ENCODE assay signal across 2 cellular contexts in the genomic region with DNA sequence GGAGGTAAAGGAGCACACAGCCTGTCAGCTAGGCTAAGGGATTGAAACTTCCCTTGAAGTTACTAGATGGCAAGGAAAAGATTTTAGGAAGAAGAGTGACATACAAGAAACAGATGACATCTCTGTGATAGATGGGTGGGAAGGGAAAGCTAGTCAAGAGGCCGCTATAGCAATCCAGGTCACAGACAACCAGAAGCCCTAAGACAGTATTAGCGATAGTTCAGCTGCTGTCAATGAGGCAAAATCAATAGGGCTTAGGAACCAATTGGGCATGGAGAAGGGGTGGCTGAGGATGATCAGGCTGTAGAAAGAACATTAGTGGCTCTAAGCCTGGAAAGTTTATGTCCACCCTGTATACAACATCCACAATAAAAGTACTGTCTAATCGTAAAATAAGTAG.
TF ChIP-seq lines count a peak whose summit lies in the region.

No MANE protein-coding gene starts in this region.

TF ChIP-seq in HepG2, 621 proteins besides CTCF, POLR2A, EP300 and RAD21:
- TF ChIP-seq SP2 (CRISPR knock-in tag; IDR thresholded peaks at IDR 0.05) (no peak), MATR3 (CRISPR knock-in tag; IDR thresholded peaks at IDR 0.05) (no peak), NFRKB (IDR thresholded peaks at IDR 0.05) (no peak), REL (CRISPR knock-in tag; conservative IDR thresholded peaks at IDR 0.05) (no peak), ZNF333 (CRISPR knock-in tag; IDR thresholded peaks at IDR 0.05; ENCODE audit: borderline replicate concordance) (no peak), ZNF614 (CRISPR knock-in tag; IDR thresholded peaks at IDR 0.05; ENCODE audit: borderline replicate concordance) (no peak), ZSCAN25 (CRISPR knock-in tag; IDR thresholded peaks at IDR 0.05) (no peak), RERE (CRISPR knock-in tag; IDR thresholded peaks at IDR 0.05; ENCODE audit: low read depth) (no peak), SMARCC2 (IDR thresholded peaks at IDR 0.05) (no peak), MIXL1 (CRISPR knock-in tag; IDR thresholded peaks at IDR 0.05) (no peak)
- TF ChIP-seq, protein P1, sequence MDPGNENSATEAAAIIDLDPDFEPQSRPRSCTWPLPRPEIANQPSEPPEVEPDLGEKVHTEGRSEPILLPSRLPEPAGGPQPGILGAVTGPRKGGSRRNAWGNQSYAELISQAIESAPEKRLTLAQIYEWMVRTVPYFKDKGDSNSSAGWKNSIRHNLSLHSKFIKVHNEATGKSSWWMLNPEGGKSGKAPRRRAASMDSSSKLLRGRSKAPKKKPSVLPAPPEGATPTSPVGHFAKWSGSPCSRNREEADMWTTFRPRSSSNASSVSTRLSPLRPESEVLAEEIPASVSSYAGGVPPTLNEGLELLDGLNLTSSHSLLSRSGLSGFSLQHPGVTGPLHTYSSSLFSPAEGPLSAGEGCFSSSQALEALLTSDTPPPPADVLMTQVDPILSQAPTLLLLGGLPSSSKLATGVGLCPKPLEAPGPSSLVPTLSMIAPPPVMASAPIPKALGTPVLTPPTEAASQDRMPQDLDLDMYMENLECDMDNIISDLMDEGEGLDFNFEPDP (CRISPR knock-in tag; conservative IDR thresholded peaks at IDR 0.05) = no peak
- TF ChIP-seq, protein P2, sequence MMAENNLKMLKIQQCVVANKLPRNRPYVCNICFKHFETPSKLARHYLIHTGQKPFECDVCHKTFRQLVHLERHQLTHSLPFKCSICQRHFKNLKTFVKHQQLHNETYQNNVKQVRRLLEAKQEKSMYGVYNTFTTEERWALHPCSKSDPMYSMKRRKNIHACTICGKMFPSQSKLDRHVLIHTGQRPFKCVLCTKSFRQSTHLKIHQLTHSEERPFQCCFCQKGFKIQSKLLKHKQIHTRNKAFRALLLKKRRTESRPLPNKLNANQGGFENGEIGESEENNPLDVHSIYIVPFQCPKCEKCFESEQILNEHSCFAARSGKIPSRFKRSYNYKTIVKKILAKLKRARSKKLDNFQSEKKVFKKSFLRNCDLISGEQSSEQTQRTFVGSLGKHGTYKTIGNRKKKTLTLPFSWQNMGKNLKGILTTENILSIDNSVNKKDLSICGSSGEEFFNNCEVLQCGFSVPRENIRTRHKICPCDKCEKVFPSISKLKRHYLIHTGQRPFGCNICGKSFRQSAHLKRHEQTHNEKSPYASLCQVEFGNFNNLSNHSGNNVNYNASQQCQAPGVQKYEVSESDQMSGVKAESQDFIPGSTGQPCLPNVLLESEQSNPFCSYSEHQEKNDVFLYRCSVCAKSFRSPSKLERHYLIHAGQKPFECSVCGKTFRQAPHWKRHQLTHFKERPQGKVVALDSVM (CRISPR knock-in tag; IDR thresholded peaks at IDR 0.05) = no peak

TF ChIP-seq in GM23338, 12 proteins besides CTCF, POLR2A, EP300 and RAD21:
- TF ChIP-seq, protein P3, sequence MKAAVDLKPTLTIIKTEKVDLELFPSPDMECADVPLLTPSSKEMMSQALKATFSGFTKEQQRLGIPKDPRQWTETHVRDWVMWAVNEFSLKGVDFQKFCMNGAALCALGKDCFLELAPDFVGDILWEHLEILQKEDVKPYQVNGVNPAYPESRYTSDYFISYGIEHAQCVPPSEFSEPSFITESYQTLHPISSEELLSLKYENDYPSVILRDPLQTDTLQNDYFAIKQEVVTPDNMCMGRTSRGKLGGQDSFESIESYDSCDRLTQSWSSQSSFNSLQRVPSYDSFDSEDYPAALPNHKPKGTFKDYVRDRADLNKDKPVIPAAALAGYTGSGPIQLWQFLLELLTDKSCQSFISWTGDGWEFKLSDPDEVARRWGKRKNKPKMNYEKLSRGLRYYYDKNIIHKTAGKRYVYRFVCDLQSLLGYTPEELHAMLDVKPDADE (IDR thresholded peaks at IDR 0.05) = no peak
- TF ChIP-seq CREB1 (CRISPR knock-in tag; IDR thresholded peaks at IDR 0.05; ENCODE audit: low read depth) = no peak
- no peak for TF ChIP-seq EZH2phosphoT487 (IDR thresholded peaks at IDR 0.05; ENCODE audit: unreplicated experiment)
- no peak for TF ChIP-seq STAT1 (IDR thresholded peaks at IDR 0.05; ENCODE audit: unreplicated experiment)
- TF ChIP-seq, protein P4, sequence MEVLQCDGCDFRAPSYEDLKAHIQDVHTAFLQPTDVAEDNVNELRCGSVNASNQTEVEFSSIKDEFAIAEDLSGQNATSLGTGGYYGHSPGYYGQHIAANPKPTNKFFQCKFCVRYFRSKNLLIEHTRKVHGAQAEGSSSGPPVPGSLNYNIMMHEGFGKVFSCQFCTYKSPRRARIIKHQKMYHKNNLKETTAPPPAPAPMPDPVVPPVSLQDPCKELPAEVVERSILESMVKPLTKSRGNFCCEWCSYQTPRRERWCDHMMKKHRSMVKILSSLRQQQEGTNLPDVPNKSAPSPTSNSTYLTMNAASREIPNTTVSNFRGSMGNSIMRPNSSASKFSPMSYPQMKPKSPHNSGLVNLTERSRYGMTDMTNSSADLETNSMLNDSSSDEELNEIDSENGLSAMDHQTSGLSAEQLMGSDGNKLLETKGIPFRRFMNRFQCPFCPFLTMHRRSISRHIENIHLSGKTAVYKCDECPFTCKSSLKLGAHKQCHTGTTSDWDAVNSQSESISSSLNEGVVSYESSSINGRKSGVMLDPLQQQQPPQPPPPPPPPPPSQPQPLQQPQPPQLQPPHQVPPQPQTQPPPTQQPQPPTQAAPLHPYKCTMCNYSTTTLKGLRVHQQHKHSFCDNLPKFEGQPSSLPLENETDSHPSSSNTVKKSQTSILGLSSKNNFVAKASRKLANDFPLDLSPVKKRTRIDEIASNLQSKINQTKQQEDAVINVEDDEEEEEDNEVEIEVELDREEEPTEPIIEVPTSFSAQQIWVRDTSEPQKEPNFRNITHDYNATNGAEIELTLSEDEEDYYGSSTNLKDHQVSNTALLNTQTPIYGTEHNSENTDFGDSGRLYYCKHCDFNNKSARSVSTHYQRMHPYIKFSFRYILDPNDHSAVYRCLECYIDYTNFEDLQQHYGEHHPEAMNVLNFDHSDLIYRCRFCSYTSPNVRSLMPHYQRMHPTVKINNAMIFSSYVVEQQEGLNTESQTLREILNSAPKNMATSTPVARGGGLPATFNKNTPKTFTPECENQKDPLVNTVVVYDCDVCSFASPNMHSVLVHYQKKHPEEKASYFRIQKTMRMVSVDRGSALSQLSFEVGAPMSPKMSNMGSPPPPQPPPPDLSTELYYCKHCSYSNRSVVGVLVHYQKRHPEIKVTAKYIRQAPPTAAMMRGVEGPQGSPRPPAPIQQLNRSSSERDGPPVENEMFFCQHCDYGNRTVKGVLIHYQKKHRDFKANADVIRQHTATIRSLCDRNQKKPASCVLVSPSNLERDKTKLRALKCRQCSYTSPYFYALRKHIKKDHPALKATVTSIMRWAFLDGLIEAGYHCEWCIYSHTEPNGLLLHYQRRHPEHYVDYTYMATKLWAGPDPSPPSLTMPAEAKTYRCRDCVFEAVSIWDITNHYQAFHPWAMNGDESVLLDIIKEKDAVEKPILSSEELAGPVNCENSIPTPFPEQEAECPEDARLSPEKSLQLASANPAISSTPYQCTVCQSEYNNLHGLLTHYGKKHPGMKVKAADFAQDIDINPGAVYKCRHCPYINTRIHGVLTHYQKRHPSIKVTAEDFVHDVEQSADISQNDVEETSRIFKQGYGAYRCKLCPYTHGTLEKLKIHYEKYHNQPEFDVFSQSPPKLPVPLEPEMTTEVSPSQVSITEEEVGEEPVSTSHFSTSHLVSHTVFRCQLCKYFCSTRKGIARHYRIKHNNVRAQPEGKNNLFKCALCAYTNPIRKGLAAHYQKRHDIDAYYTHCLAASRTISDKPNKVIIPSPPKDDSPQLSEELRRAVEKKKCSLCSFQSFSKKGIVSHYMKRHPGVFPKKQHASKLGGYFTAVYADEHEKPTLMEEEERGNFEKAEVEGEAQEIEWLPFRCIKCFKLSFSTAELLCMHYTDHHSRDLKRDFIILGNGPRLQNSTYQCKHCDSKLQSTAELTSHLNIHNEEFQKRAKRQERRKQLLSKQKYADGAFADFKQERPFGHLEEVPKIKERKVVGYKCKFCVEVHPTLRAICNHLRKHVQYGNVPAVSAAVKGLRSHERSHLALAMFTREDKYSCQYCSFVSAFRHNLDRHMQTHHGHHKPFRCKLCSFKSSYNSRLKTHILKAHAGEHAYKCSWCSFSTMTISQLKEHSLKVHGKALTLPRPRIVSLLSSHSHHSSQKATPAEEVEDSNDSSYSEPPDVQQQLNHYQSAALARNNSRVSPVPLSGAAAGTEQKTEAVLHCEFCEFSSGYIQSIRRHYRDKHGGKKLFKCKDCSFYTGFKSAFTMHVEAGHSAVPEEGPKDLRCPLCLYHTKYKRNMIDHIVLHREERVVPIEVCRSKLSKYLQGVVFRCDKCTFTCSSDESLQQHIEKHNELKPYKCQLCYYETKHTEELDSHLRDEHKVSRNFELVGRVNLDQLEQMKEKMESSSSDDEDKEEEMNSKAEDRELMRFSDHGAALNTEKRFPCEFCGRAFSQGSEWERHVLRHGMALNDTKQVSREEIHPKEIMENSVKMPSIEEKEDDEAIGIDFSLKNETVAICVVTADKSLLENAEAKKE (CRISPR knock-in tag; IDR thresholded peaks at IDR 0.05) = no peak
- no peak for TF ChIP-seq EZH2 (IDR thresholded peaks at IDR 0.05; ENCODE audit: low read depth, unreplicated experiment)
- TF ChIP-seq ZNF331 (CRISPR knock-in tag; IDR thresholded peaks at IDR 0.05; ENCODE audit: low read depth) = no peak
- no peak for TF ChIP-seq NANOG (IDR thresholded peaks at IDR 0.05; ENCODE audit: borderline replicate concordance)
- no peak for TF ChIP-seq POLR2AphosphoS5 (IDR thresholded peaks at IDR 0.05; ENCODE audit: low read depth)
- TF ChIP-seq REST (IDR thresholded peaks at IDR 0.05; ENCODE audit: unreplicated experiment) = no peak
- TF ChIP-seq JUNB (IDR thresholded peaks at IDR 0.05; ENCODE audit: unreplicated experiment) = no peak
- no peak for TF ChIP-seq ZNF114 (CRISPR knock-in tag; IDR thresholded peaks at IDR 0.05)
